14 cellular contexts compared by ENCODE assay signal in genomic region chr19:7788933-7789323, GRCh38. TPM values are rescaled to one million over a fixed set of nuclear protein-coding genes. Genes with fewer than 3 reads are reported as not detected.
DNase-seq lines count a peak whose midpoint lies in the region; ATAC-seq and TF ChIP-seq lines count a peak whose summit lies in the region.
"Had no signal": no experiment of that assay in that cellular context is flagged by ENCODE, and none has a peak within 500 bp of the region (broad histone marks: within the 10 kb centered on the region; RNA-seq: fewer than 3 reads in every experiment).

No MANE protein-coding gene starts in this region.

- no peak overlapping the region for H3K27ac ChIP-seq in HUES48 (ENCODE audit: low read depth, low read length)
- no peak overlapping the region for H3K27ac ChIP-seq in lung (ENCODE audit: low read depth in 1 of 2, low read length in 1 of 2)
- H3K27ac ChIP-seq in caudate nucleus (ENCODE audit: low read depth, low read length), result no peak overlapping the region
- H3K27ac ChIP-seq: SK-N-MC had no signal

- H3K4me1 ChIP-seq in HUES48 (ENCODE audit: control insufficient read depth, insufficient read depth, low read length), result peaks cover 8% of the 10 kb centered on the region
- H3K4me1 ChIP-seq in lung (ENCODE audit: control insufficient read depth in 2 of 2, insufficient read depth in 2 of 2, low read length in 2 of 2), result peaks cover 0 to 6% of the 10 kb centered on the region in 2 donors

- no peaks in the 10 kb centered on the region for H3K36me3 ChIP-seq in HUES48 (ENCODE audit: control insufficient read depth, insufficient read depth, low read length)
- no peaks in the 10 kb centered on the region for H3K36me3 ChIP-seq in lung (ENCODE audit: control insufficient read depth in 2 of 2, insufficient read depth in 2 of 2, low read length in 2 of 2)

- H3K27me3 ChIP-seq in HUES48 (ENCODE audit: control insufficient read depth, insufficient read depth, low read length) (peaks cover 44% of the 10 kb centered on the region), lung (ENCODE audit: control insufficient read depth, insufficient read depth) (no peaks in the 10 kb centered on the region)

- H3K9me3 ChIP-seq in HUES48 (ENCODE audit: control insufficient read depth, insufficient read depth, low read length), result 0 out of 2 replicates have a peak, but pooled peaks cover 3% of the 10 kb centered on the region
- H3K9me3 ChIP-seq in lung (ENCODE audit: control insufficient read depth in 2 of 2, insufficient read depth in 1 of 2, low read length in 1 of 2), result peaks cover 0 to 2% of the 10 kb centered on the region in 2 donors

- no peak for DNase-seq in lung (ENCODE audit: low spot score)
- DNase-seq in stimulated activated naive B cell treated with anti-CD40 and anti-IgM and Interleukin-4, amounts not matched to agents 10 μg/mL and 1 μg/mL and 100 μg/mL, for 72 hours, result no peak
- no peak for DNase-seq in caudate nucleus (lab: John Stamatoyannopoulos, UW)
- no peak for DNase-seq in HT-29 (ENCODE audit: low spot score)
- DNase-seq: erythroblast, NCI-H2081 treated with DMSO at 0.1 percent for 48 hours, NCI-H526 had no signal

- peak overlapping the region; percentile 57 for H3K27ac Mint-ChIP-seq in dendritic cell treated with granulocyte-macrophage colony-stimulating factor and Interleukin-4, amounts not matched to agents 40 ng/mL and 50 ng/mL, for 4 days
- peak overlapping the region; percentile 83 for H3K27ac Mint-ChIP-seq in stimulated activated naive B cell treated with anti-CD40 and anti-IgM and Interleukin-4, amounts not matched to agents 10 μg/mL and 1 μg/mL and 100 μg/mL, for 72 hours
- H3K27ac Mint-ChIP-seq: activated T-helper 2 cell treated with anti-CD3 and anti-CD28 coated beads, Interferon-gamma antibody, Interleukin-2, Interleukin-4, amounts not matched to agents 10 μg/mL and 5 μg/mL and 100 μg/mL, durations not matched to agents 14 hours and 24 hours and 36 hours had no signal

- H3K9me3 Mint-ChIP-seq in dendritic cell treated with granulocyte-macrophage colony-stimulating factor and Interleukin-4, amounts not matched to agents 40 ng/mL and 50 ng/mL, for 4 days, result peaks cover 8% of the 10 kb centered on the region
- peaks cover 3 to 9% of the 10 kb centered on the region in 2 donors for H3K9me3 Mint-ChIP-seq in stimulated activated naive B cell treated with anti-CD40 and anti-IgM and Interleukin-4, amounts not matched to agents 10 μg/mL and 1 μg/mL and 100 μg/mL, for 72 hours

- ATAC-seq in lung (ENCODE audit: insufficient read depth, low FRiP score) (no peak), GM19023 (IDR thresholded peaks at IDR 0.05; ENCODE audit: unreplicated experiment) (no peak)
- peak in 1 of 2 donors; percentile 22 for ATAC-seq in stimulated activated naive B cell treated with anti-CD40 and anti-IgM and Interleukin-4, amounts not matched to agents 10 μg/mL and 1 μg/mL and 100 μg/mL, for 72 hours (replicated peaks)

- no peak for TF ChIP-seq CTCF in lung (IDR thresholded peaks at IDR 0.05; ENCODE audit: control extremely low read depth, extremely low read depth)

- H3K9ac ChIP-seq in HUES48 (ENCODE audit: low read depth, low read length), result no peak overlapping the region

- peak overlapping the region; percentile 86 for H3K4me3 Mint-ChIP-seq in dendritic cell treated with granulocyte-macrophage colony-stimulating factor and Interleukin-4, amounts not matched to agents 40 ng/mL and 50 ng/mL, for 4 days
- peak overlapping the region; percentile 77 to 86 for H3K4me3 Mint-ChIP-seq in stimulated activated naive B cell treated with anti-CD40 and anti-IgM and Interleukin-4, amounts not matched to agents 10 μg/mL and 1 μg/mL and 100 μg/mL, for 72 hours

- intact Hi-C loops in dendritic cell treated with granulocyte-macrophage colony-stimulating factor and Interleukin-4, amounts not matched to agents 40 ng/mL and 50 ng/mL, for 4 days (cut with micrococcal nuclease), result no loop called here

- H3K4me3 ChIP-seq in HUES48 (ENCODE audit: low read depth, low read length) (peak overlapping the region; percentile 58), lung (peak overlapping the region; percentile 3)
- H3K4me3 ChIP-seq: SK-N-MC had no signal

- H3K4me1 Mint-ChIP-seq in dendritic cell treated with granulocyte-macrophage colony-stimulating factor and Interleukin-4, amounts not matched to agents 40 ng/mL and 50 ng/mL, for 4 days (ENCODE audit: low read depth), result peaks cover 52% of the 10 kb centered on the region
- peaks cover 28 to 47% of the 10 kb centered on the region in 2 donors for H3K4me1 Mint-ChIP-seq in stimulated activated naive B cell treated with anti-CD40 and anti-IgM and Interleukin-4, amounts not matched to agents 10 μg/mL and 1 μg/mL and 100 μg/mL, for 72 hours

- peaks cover 52% of the 10 kb centered on the region for H3K27me3 Mint-ChIP-seq in dendritic cell treated with granulocyte-macrophage colony-stimulating factor and Interleukin-4, amounts not matched to agents 40 ng/mL and 50 ng/mL, for 4 days
- H3K27me3 Mint-ChIP-seq in stimulated activated naive B cell treated with anti-CD40 and anti-IgM and Interleukin-4, amounts not matched to agents 10 μg/mL and 1 μg/mL and 100 μg/mL, for 72 hours, result peaks cover 23 to 36% of the 10 kb centered on the region in 2 donors

- whole genome bisulfite sequencing in lung, 2 donors, result 2 to 4% methylated on average over 20 to 23 of the region's 23 CpGs

- peaks cover 17% of the 10 kb centered on the region for H3K36me3 Mint-ChIP-seq in dendritic cell treated with granulocyte-macrophage colony-stimulating factor and Interleukin-4, amounts not matched to agents 40 ng/mL and 50 ng/mL, for 4 days (ENCODE audit: low read depth)
- peaks cover 4 to 9% of the 10 kb centered on the region in 2 donors for H3K36me3 Mint-ChIP-seq in stimulated activated naive B cell treated with anti-CD40 and anti-IgM and Interleukin-4, amounts not matched to agents 10 μg/mL and 1 μg/mL and 100 μg/mL, for 72 hours

RNA-seq across cellular contexts. Expression of gene CLEC4M, which starts 25.9 kb away (rescaled TPM):
- 1 to 10 TPM in 1 of 2 donors, under 1 TPM in 1; 0.34 to 1.2 TPM for total RNA-seq in lung
- polyA plus RNA-seq in lung, result 1 to 10 TPM in 1 of 2 donors, under 1 TPM in 1; 0.26 to 2.5 TPM
- not detected in 2 replicates for total RNA-seq in HT-29 (2014; rRNA removed; shearing (Covaris generic))
- total RNA-seq: activated T-helper 2 cell treated with anti-CD3 and anti-CD28 coated beads, Interferon-gamma antibody, Interleukin-2, Interleukin-4, amounts not matched to agents 10 μg/mL and 5 μg/mL and 100 μg/mL, durations not matched to agents 14 hours and 24 hours and 36 hours; temporal lobe had no signal

RNA-seq across cellular contexts. Expression of gene EVI5L, which starts 41.1 kb away (rescaled TPM):
- total RNA-seq in lung, result 10 to 100 TPM; 10.7 to 18.6 TPM
- polyA plus RNA-seq in lung, result 10 to 100 TPM; 12.3 to 12.9 TPM
- 4.0 and 4.4 TPM in 2 replicates for total RNA-seq in HT-29 (2014; rRNA removed; shearing (Covaris generic))

RNA-seq across cellular contexts. Expression of gene CD209, which starts 41.6 kb away (rescaled TPM):
- total RNA-seq in lung, result 1 to 10 TPM; 2.0 to 3.3 TPM
- 1 to 10 TPM in 1 of 2 donors, under 1 TPM in 1; 0.57 to 1.6 TPM for polyA plus RNA-seq in lung
- total RNA-seq in HT-29 (2014; rRNA removed; shearing (Covaris generic)), result not detected in 2 replicates
- total RNA-seq: activated T-helper 2 cell treated with anti-CD3 and anti-CD28 coated beads, Interferon-gamma antibody, Interleukin-2, Interleukin-4, amounts not matched to agents 10 μg/mL and 5 μg/mL and 100 μg/mL, durations not matched to agents 14 hours and 24 hours and 36 hours; glomerular endothelial cell had no signal

RNA-seq across cellular contexts. Expression of gene CLEC4G, which starts 57.0 kb away (rescaled TPM):
- total RNA-seq in lung, result under 1 TPM in 1 of 2 donors, not detected in 1; 0.43 TPM
- under 1 TPM; 0.31 to 0.96 TPM for polyA plus RNA-seq in lung
- not detected in 2 replicates for total RNA-seq in HT-29 (2014; rRNA removed; shearing (Covaris generic))
- total RNA-seq: activated T-helper 2 cell treated with anti-CD3 and anti-CD28 coated beads, Interferon-gamma antibody, Interleukin-2, Interleukin-4, amounts not matched to agents 10 μg/mL and 5 μg/mL and 100 μg/mL, durations not matched to agents 14 hours and 24 hours and 36 hours; glomerular endothelial cell had no signal
